In genomic region chr19:46977548-46977947, GRCh38 we compare ENCODE assay signal across 13 cellular contexts. TPM values are rescaled to one million over a fixed set of nuclear protein-coding genes. Genes with fewer than 3 reads are reported as not detected.
DNase-seq lines count a peak whose midpoint lies in the region; ATAC-seq and TF ChIP-seq lines count a peak whose summit lies in the region.
"Had no signal": no experiment of that assay in that cellular context is flagged by ENCODE, and none has a peak within 500 bp of the region (broad histone marks: within the 10 kb centered on the region; RNA-seq: fewer than 3 reads in every experiment).

No MANE protein-coding gene starts in this region.

- no peak for TF ChIP-seq EP300 in suprapubic skin (IDR thresholded peaks at IDR 0.05)

- H3K27me3 ChIP-seq in suprapubic skin, result no peaks in the 10 kb centered on the region

- DNase-seq in NCI-H69 (lab: John Stamatoyannopoulos, UW) (peak; percentile 26), mesothelial cell of epicardium (ENCODE audit: low spot score in 2 of 2, unreplicated experiment in 2 of 2) (no peak), suprapubic skin (ENCODE audit: low spot score in 2 of 2) (no peak), OCI-M1 (lab: John Stamatoyannopoulos, UW) (no peak), NCI-H1930 (lab: John Stamatoyannopoulos, UW) (no peak)
- DNase-seq in naive thymus-derived CD8-positive, alpha-beta T cell, result no peak
- DNase-seq: effector CD4-positive, alpha-beta T cell; NCI-H1092 treated with DMSO at 0.1 percent for 48 hours; stimulated activated CD4-positive, alpha-beta T cell treated with anti-CD3 and anti-CD28 coated beads, Interleukin-12 subunit alpha, Interleukin-12 subunit beta, amount 100 ng/mL, for 4 hours had no signal

- peaks cover 39% of the 10 kb centered on the region for H3K4me1 Mint-ChIP-seq in mesothelial cell of epicardium
- peaks cover 23 to 40% (median 36%) of the 10 kb centered on the region in 4 donors for H3K4me1 Mint-ChIP-seq in naive thymus-derived CD8-positive, alpha-beta T cell

- H3K4me1 ChIP-seq in suprapubic skin, result peaks cover 83% of the 10 kb centered on the region

- 55% methylated on average over 7 of the region's 7 CpGs for WGBS in suprapubic skin

- peak overlapping the region; percentile 45 for H3K27ac Mint-ChIP-seq in mesothelial cell of epicardium
- H3K27ac Mint-ChIP-seq in naive thymus-derived CD8-positive, alpha-beta T cell, result peak overlapping the region in 3 of 10 donors; percentile 25 to 74 (median 45)
- H3K27ac Mint-ChIP-seq: stimulated activated naive CD8-positive, alpha-beta T cell treated with anti-CD3 and anti-CD28 coated beads, Interleukin-15, Interleukin-2, amounts not matched to agents 100 ng/mL and 50 ng/mL, for 24 hours had no signal

- POLR2A ChIA-PET in naive thymus-derived CD8-positive, alpha-beta T cell (lab: Charles Lee), result no interaction called here

- TF ChIP-seq POLR2A in suprapubic skin (IDR thresholded peaks at IDR 0.05), result no peak

- ATAC-seq in naive thymus-derived CD8-positive, alpha-beta T cell, result no peak
- ATAC-seq in HG02938 (IDR thresholded peaks at IDR 0.05; ENCODE audit: unreplicated experiment), result no peak

- H3K27me3 Mint-ChIP-seq in mesothelial cell of epicardium (ENCODE audit: low read depth), result no peaks in the 10 kb centered on the region
- H3K27me3 Mint-ChIP-seq in naive thymus-derived CD8-positive, alpha-beta T cell, result no peaks in the 10 kb centered on the region
- H3K27me3 Mint-ChIP-seq: stimulated activated naive CD8-positive, alpha-beta T cell treated with anti-CD3 and anti-CD28 coated beads, Interleukin-15, Interleukin-2, amounts not matched to agents 100 ng/mL and 50 ng/mL, for 24 hours had no signal

- no peaks in the 10 kb centered on the region for H3K9me3 Mint-ChIP-seq in mesothelial cell of epicardium
- H3K9me3 Mint-ChIP-seq in naive thymus-derived CD8-positive, alpha-beta T cell, result no peaks in the 10 kb centered on the region
- H3K9me3 Mint-ChIP-seq: stimulated activated naive CD8-positive, alpha-beta T cell treated with anti-CD3 and anti-CD28 coated beads, Interleukin-15, Interleukin-2, amounts not matched to agents 100 ng/mL and 50 ng/mL, for 24 hours had no signal

- H3K27ac ChIP-seq in cingulate gyrus (ENCODE audit: low read depth, low read length) (peak overlapping the region; percentile 82), suprapubic skin (peak overlapping the region; percentile 74)

- no peak overlapping the region for H3K4me3 Mint-ChIP-seq in mesothelial cell of epicardium
- no peak overlapping the region for H3K4me3 Mint-ChIP-seq in naive thymus-derived CD8-positive, alpha-beta T cell
- H3K4me3 Mint-ChIP-seq: stimulated activated naive CD8-positive, alpha-beta T cell treated with anti-CD3 and anti-CD28 coated beads, Interleukin-15, Interleukin-2, amounts not matched to agents 100 ng/mL and 50 ng/mL, for 24 hours had no signal

- no peak overlapping the region for H3K4me3 ChIP-seq in suprapubic skin
- H3K4me3 ChIP-seq: HAP-1 had no signal

- H3K36me3 Mint-ChIP-seq in mesothelial cell of epicardium, result no peaks in the 10 kb centered on the region
- H3K36me3 Mint-ChIP-seq in naive thymus-derived CD8-positive, alpha-beta T cell, result peaks cover 0 to 4% (median 0%) of the 10 kb centered on the region in 3 donors

- H3K9me3 ChIP-seq in suprapubic skin, result no peaks in the 10 kb centered on the region
- H3K9me3 ChIP-seq: HAP-1 had no signal

- H3K36me3 ChIP-seq in suprapubic skin, result no peaks in the 10 kb centered on the region
- H3K36me3 ChIP-seq: HAP-1 had no signal

- TF ChIP-seq CTCF in mesothelial cell of epicardium (IDR thresholded peaks at IDR 0.05; ENCODE audit: unreplicated experiment) (no peak), suprapubic skin (IDR thresholded peaks at IDR 0.05) (no peak)

RNA-seq across cellular contexts. Expression of gene NPAS1, which starts 42.1 kb away (rescaled TPM):
- total RNA-seq in mesothelial cell of epicardium (3.4 to 3.9 TPM (median 3.9 TPM) in 3 replicates), suprapubic skin (1 to 10 TPM; 4.7 to 6.8 (median 5.5) TPM)
- total RNA-seq in naive thymus-derived CD8-positive, alpha-beta T cell, result 1 to 10 TPM in 1 of 2 experiments, under 1 TPM in 1; 0.62 to 1.1 TPM
- polyA plus RNA-seq in naive thymus-derived CD8-positive, alpha-beta T cell, result under 1 TPM; 0.16 to 0.60 (median 0.22) TPM
